Comparison of ENCODE assay signal across 1 cellular context in genomic region chr2:174787485-174788205, GRCh38.
TF ChIP-seq lines count a peak whose summit lies in the region.

No MANE protein-coding gene starts in this region.

TF ChIP-seq in HepG2, 621 proteins besides CTCF, POLR2A, EP300 and RAD21 (continued from another document):
- TF ChIP-seq ZNF607 (CRISPR knock-in tag; IDR thresholded peaks at IDR 0.05; ENCODE audit: borderline replicate concordance): no peak
